ENCODE assay signal across 8 cellular contexts in the genomic region with DNA sequence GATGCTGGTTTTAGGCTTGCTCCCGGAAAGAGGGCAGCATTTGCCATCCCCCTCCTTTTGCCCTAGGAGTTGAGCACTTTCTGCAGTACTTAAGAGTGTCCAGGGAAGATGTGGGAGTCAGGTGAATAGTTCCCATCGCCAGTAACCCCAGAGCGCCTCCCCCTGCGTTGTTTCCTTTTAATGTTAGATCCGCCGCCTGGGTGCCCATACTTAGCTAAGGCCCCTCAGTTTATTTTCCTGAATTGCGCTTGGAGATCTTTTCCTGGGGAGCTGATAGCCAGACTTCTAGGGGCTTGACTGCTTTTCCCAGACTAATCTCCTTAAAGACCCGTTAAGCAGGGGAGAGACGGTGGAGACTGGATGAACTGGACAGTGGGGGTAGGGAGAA. TPM values are rescaled to one million over a fixed set of nuclear protein-coding genes. Genes with fewer than 3 reads are reported as not detected.
DNase-seq lines count a peak whose midpoint lies in the region; ATAC-seq and TF ChIP-seq lines count a peak whose summit lies in the region.

No MANE protein-coding gene starts in this region.

- H3K4me3 ChIP-seq in lung (peak overlapping the region; percentile 62), tibial artery (peak overlapping the region; percentile 53 to 68)

- H3K4me1 ChIP-seq in lung (ENCODE audit: control insufficient read depth in 2 of 2, insufficient read depth in 2 of 2, low read length in 2 of 2): peaks cover 0 to 19% of the 10 kb centered on the region in 2 donors
- peaks cover 0 to 20% (median 13%) of the 10 kb centered on the region in 4 donors for H3K4me1 ChIP-seq in tibial artery

- no peak for TF ChIP-seq CTCF in lung (IDR thresholded peaks at IDR 0.05; ENCODE audit: control extremely low read depth, extremely low read depth)
- TF ChIP-seq CTCF in tibial artery (IDR thresholded peaks at IDR 0.05): no peak

- H3K36me3 ChIP-seq in lung (ENCODE audit: control insufficient read depth in 2 of 2, insufficient read depth in 2 of 2, low read length in 2 of 2): no peaks in the 10 kb centered on the region
- H3K36me3 ChIP-seq in tibial artery: no peaks in the 10 kb centered on the region

- ATAC-seq in lung (ENCODE audit: insufficient read depth, low FRiP score) (no peak), GM18511 (IDR thresholded peaks at IDR 0.05; ENCODE audit: unreplicated experiment) (no peak), GM21381 (IDR thresholded peaks at IDR 0.05; ENCODE audit: unreplicated experiment) (no peak)

- WGBS in lung, 2 donors: 3 to 5% methylated on average over 9 of the region's 9 CpGs

- no peaks in the 10 kb centered on the region for H3K27me3 ChIP-seq in lung (ENCODE audit: control insufficient read depth, insufficient read depth)
- peaks cover 0 to 25% of the 10 kb centered on the region in 2 donors for H3K27me3 ChIP-seq in tibial artery

- peaks cover 0 to 7% of the 10 kb centered on the region in 2 donors for H3K9me3 ChIP-seq in lung (ENCODE audit: control insufficient read depth in 2 of 2, insufficient read depth in 1 of 2, low read length in 1 of 2)
- no peaks in the 10 kb centered on the region for H3K9me3 ChIP-seq in tibial artery

- intact Hi-C loops in tibial artery (cut with DNase I; ENCODE audit: low total_unique reads): no loop called here

- peak; percentile 48 for DNase-seq in NCI-H2227 (lab: John Stamatoyannopoulos, UW; ENCODE audit: unreplicated experiment)
- DNase-seq in NCI-H2227 treated with DMSO at 0.1 percent for 48 hours (lab: John Stamatoyannopoulos, UW): no peak
- DNase-seq in caudate nucleus (lab: John Stamatoyannopoulos, UW): peak in 10 of 61 donors; percentile 16 to 70 (median 57)
- DNase-seq in lung (ENCODE audit: low spot score): no peak
- DNase-seq in tibial artery: no peak
- DNase-seq in NK-92 treated with Interleukin-12 subunit alpha and Interleukin-12 subunit beta, amount 100 ng/mL, for 24 hours (lab: John Stamatoyannopoulos, UW): no peak

- H3K27ac ChIP-seq in caudate nucleus (ENCODE audit: low read depth, low read length): peak overlapping the region; percentile 90
- peak overlapping the region in 1 of 2 donors; percentile 79 for H3K27ac ChIP-seq in lung (ENCODE audit: low read depth in 1 of 2, low read length in 1 of 2)
- H3K27ac ChIP-seq in tibial artery: peak overlapping the region in 1 of 2 donors; percentile 8

RNA-seq across cellular contexts. Expression of gene PCDHAC2, which starts 0.4 kb away (rescaled TPM):
- total RNA-seq in lung: 10 to 100 TPM in 1 of 2 donors, 1 to 10 TPM in 1; 5.2 to 13.8 TPM
- polyA plus RNA-seq in lung: 1 to 10 TPM; 1.3 to 1.6 TPM

RNA-seq across cellular contexts. Expression of gene PCDHAC1, which starts 39.8 kb away (rescaled TPM):
- total RNA-seq in lung: 10 to 100 TPM in 1 of 2 donors, under 1 TPM in 1; 0.88 to 10.0 TPM
- 1 to 10 TPM in 1 of 2 donors, under 1 TPM in 1; 0.41 to 1.0 TPM for polyA plus RNA-seq in lung
